ENCODE assay signal across 3 cellular contexts in the genomic region with DNA sequence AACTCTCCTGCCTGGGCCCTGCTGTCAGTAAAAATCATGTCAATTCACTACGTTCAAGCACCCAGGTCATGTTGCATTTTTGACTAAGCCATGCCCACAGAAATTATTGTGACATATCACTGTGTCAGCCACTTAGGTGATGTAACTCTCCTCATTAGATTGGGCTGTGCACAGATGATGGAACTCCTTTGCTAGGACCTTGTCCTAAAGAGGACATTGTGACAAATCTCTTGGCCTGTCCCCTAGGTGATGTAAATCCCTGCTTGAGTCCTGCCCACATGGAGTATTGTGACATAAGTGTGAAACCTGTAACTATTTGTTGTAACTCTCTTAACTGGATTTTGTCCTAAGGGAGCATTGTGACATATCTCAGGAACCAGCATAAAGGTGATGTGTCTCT.
"Had no signal": no experiment of that assay in that cellular context is flagged by ENCODE, and none has a peak within 500 bp of the region (broad histone marks: within the 10 kb centered on the region; RNA-seq: fewer than 3 reads in every experiment).

No MANE protein-coding gene starts in this region.

- ATAC-seq: GM12878 had no signal

- DNase-seq: GDM1, GF-D8 had no signal
